In the genomic region with DNA sequence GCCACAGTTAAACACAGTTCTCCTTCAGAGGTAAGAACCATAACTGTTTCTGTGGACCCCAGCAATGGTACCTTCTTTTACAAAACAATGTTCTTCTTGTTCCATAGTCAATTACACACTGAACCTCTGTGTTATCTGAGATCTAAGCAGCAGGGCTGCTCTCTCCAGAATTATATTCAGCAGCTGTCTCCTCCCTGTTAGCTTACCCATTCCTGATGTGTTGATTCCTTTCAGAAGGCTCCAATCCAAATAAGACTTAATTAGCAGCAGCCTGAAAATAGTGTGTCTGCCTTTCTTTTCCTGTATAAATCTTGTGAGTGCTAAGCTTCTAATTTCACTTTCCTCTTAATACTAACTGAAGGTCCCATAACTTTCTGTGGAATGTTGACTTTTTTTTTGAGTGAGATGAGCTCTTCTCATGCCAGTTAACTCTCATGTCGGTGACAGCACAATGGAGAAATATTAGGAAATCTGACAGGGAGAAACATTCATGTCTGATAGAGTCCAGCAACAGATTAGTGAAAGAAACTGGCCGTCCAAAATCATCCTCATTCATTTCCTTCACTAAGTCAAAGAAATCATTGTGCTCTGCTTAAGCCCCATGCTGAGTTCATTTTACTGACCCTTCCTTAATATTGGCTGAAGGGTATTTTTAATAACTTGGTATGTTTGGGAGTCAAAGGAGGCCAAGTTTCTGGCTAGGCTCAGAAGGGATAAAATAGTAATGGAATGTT, we compare ENCODE assay signal across 14 cellular contexts.
DNase-seq lines count a peak whose midpoint lies in the region; ATAC-seq and TF ChIP-seq lines count a peak whose summit lies in the region.
"Had no signal": no experiment of that assay in that cellular context is flagged by ENCODE, and none has a peak within 500 bp of the region (broad histone marks: within the 10 kb centered on the region; RNA-seq: fewer than 3 reads in every experiment).

No MANE protein-coding gene starts in this region.

- H3K79me1 ChIP-seq in mesenchymal stem cell (replicated peaks; ENCODE audit: low read length, poor library complexity, severe bottlenecking): no peaks in the 10 kb centered on the region

- TF ChIP-seq CTCF in esophagus squamous epithelium (IDR thresholded peaks at IDR 0.05): no peak

- no peak overlapping the region for H2AK5ac ChIP-seq in mesenchymal stem cell (ENCODE audit: low read length, severe bottlenecking)

- H3K4me3 ChIP-seq in esophagus squamous epithelium (no peak overlapping the region), mesenchymal stem cell (ENCODE audit: insufficient read depth in 1 of 2, low read depth in 1 of 2, low read length in 2 of 2) (peak overlapping the region in 1 of 2 experiments; percentile 25), skeletal muscle tissue (ENCODE audit: low read length in 3 of 3) (no peak overlapping the region)
- H3K4me3 ChIP-seq: ovary had no signal

- H3K14ac ChIP-seq in mesenchymal stem cell (ENCODE audit: low read length in 2 of 2): no peak overlapping the region

- H3K18ac ChIP-seq in mesenchymal stem cell (ENCODE audit: low read depth in 1 of 2, low read length in 2 of 2): no peak overlapping the region

- H2BK12ac ChIP-seq in mesenchymal stem cell (ENCODE audit: low read length in 2 of 2): no peak overlapping the region

- no peak overlapping the region for H4K91ac ChIP-seq in mesenchymal stem cell (ENCODE audit: low read length)

- H3K27me3 ChIP-seq in esophagus squamous epithelium (no peaks in the 10 kb centered on the region), mesenchymal stem cell (ENCODE audit: control insufficient read depth in 1 of 2, insufficient read depth in 1 of 2, low read length in 2 of 2) (no peaks in the 10 kb centered on the region), skeletal muscle tissue (ENCODE audit: control insufficient read depth in 3 of 3, insufficient read depth in 3 of 3, low read length in 3 of 3) (no peaks in the 10 kb centered on the region)
- H3K27me3 ChIP-seq: ovary had no signal

- H3K9ac ChIP-seq in mesenchymal stem cell (ENCODE audit: low read length) (peak overlapping the region; percentile 21), skeletal muscle tissue (ENCODE audit: low read depth in 1 of 3, low read length in 3 of 3) (peak overlapping the region in 1 of 3 donors; percentile 62)

- no peaks in the 10 kb centered on the region for H3K27me3 Mint-ChIP-seq in activated T-cell treated with anti-CD3 and anti-CD28 coated beads, Interleukin-2, amount 50 U/mL, for 4 hours (ENCODE audit: low read depth)
- H3K27me3 Mint-ChIP-seq: stimulated activated naive B cell treated with anti-CD40 and anti-IgM and Interleukin-4, amounts not matched to agents 10 μg/mL and 1 μg/mL and 100 μg/mL, for 72 hours had no signal

- no peak overlapping the region for H4K8ac ChIP-seq in mesenchymal stem cell (ENCODE audit: low read length)

- no peaks in the 10 kb centered on the region for H3K36me3 Mint-ChIP-seq in activated T-cell treated with anti-CD3 and anti-CD28 coated beads, Interleukin-2, amount 50 U/mL, for 4 hours (ENCODE audit: insufficient read depth)
- H3K36me3 Mint-ChIP-seq: stimulated activated naive B cell treated with anti-CD40 and anti-IgM and Interleukin-4, amounts not matched to agents 10 μg/mL and 1 μg/mL and 100 μg/mL, for 72 hours had no signal

- H3K4me1 Mint-ChIP-seq in activated T-cell treated with anti-CD3 and anti-CD28 coated beads, Interleukin-2, amount 50 U/mL, for 4 hours (ENCODE audit: low read depth): no peaks in the 10 kb centered on the region
- H3K4me1 Mint-ChIP-seq: stimulated activated naive B cell treated with anti-CD40 and anti-IgM and Interleukin-4, amounts not matched to agents 10 μg/mL and 1 μg/mL and 100 μg/mL, for 72 hours had no signal

- no peak overlapping the region for H2BK120ac ChIP-seq in mesenchymal stem cell (ENCODE audit: low read depth, low read length)

- H2BK5ac ChIP-seq in mesenchymal stem cell (ENCODE audit: low read depth, low read length, poor library complexity, severe bottlenecking): no peak overlapping the region

- H3K36me3 ChIP-seq in esophagus squamous epithelium: no peaks in the 10 kb centered on the region
- no peaks in the 10 kb centered on the region for H3K36me3 ChIP-seq in mesenchymal stem cell (ENCODE audit: control insufficient read depth in 1 of 2, insufficient read depth in 2 of 2, low read depth in 1 of 2, low read length in 2 of 2)
- H3K36me3 ChIP-seq in skeletal muscle tissue (ENCODE audit: control insufficient read depth in 3 of 3, insufficient read depth in 3 of 3, low read length in 3 of 3): no peaks in the 10 kb centered on the region
- H3K36me3 ChIP-seq: ovary had no signal

- no peaks in the 10 kb centered on the region for H3K9me3 Mint-ChIP-seq in activated T-cell treated with anti-CD3 and anti-CD28 coated beads, Interleukin-2, amount 50 U/mL, for 4 hours
- H3K9me3 Mint-ChIP-seq: stimulated activated naive B cell treated with anti-CD40 and anti-IgM and Interleukin-4, amounts not matched to agents 10 μg/mL and 1 μg/mL and 100 μg/mL, for 72 hours had no signal

- H3K4me1 ChIP-seq in esophagus squamous epithelium: peaks cover 0 to 9% (median 0%) of the 10 kb centered on the region in 3 donors
- peaks cover 1% of the 10 kb centered on the region for H3K4me1 ChIP-seq in mesenchymal stem cell (ENCODE audit: control insufficient read depth, insufficient read depth, low read depth, low read length)
- peaks cover 11 to 19% (median 16%) of the 10 kb centered on the region in 3 donors for H3K4me1 ChIP-seq in skeletal muscle tissue (ENCODE audit: control insufficient read depth in 3 of 3, insufficient read depth in 3 of 3, low read length in 3 of 3)

- H2BK15ac ChIP-seq in mesenchymal stem cell (ENCODE audit: low read depth, poor library complexity, severe bottlenecking): no peak overlapping the region

- H3K9me3 ChIP-seq in esophagus squamous epithelium (no peaks in the 10 kb centered on the region), mesenchymal stem cell (ENCODE audit: control insufficient read depth, low read length) (no peaks in the 10 kb centered on the region), skeletal muscle tissue (ENCODE audit: control insufficient read depth in 3 of 3, low read length in 3 of 3) (no peaks in the 10 kb centered on the region)
- H3K9me3 ChIP-seq: ovary had no signal

- no peak overlapping the region for H3K4me3 Mint-ChIP-seq in activated T-cell treated with anti-CD3 and anti-CD28 coated beads, Interleukin-2, amount 50 U/mL, for 4 hours
- H3K4me3 Mint-ChIP-seq: stimulated activated naive B cell treated with anti-CD40 and anti-IgM and Interleukin-4, amounts not matched to agents 10 μg/mL and 1 μg/mL and 100 μg/mL, for 72 hours had no signal

- 52 to 60% methylated on average over 2 of the region's 2 CpGs for WGBS in esophagus squamous epithelium, 2 donors
- 71% methylated on average over 1 of the region's 2 CpGs for WGBS in mesenchymal stem cell

- H3K23ac ChIP-seq in mesenchymal stem cell (ENCODE audit: low read length in 2 of 2): no peak overlapping the region

- no peak for TF ChIP-seq POLR2A in esophagus squamous epithelium (IDR thresholded peaks at IDR 0.05)

- no peak overlapping the region for H2AFZ ChIP-seq in mesenchymal stem cell (ENCODE audit: low read depth, low read length)

- intact Hi-C loops in esophagus squamous epithelium (cut with DNase I): no loop called here

- ATAC-seq in GM19463 (IDR thresholded peaks at IDR 0.05; ENCODE audit: unreplicated experiment): no peak
- ATAC-seq in activated T-cell treated with anti-CD3 and anti-CD28 coated beads, Interleukin-2, amount 50 U/mL, for 4 hours: no peak
- no peak for ATAC-seq in GM21515 (IDR thresholded peaks at IDR 0.05; ENCODE audit: unreplicated experiment)
- ATAC-seq: stimulated activated naive B cell treated with anti-CD40 and anti-IgM and Interleukin-4, amounts not matched to agents 10 μg/mL and 1 μg/mL and 100 μg/mL, for 72 hours had no signal

- H3K4me2 ChIP-seq in mesenchymal stem cell (ENCODE audit: low read length, poor library complexity, severe bottlenecking): no peak overlapping the region

- no peak overlapping the region for H3K4ac ChIP-seq in mesenchymal stem cell (ENCODE audit: low read depth in 1 of 2, low read length in 2 of 2)

- peak overlapping the region in 3 of 4 donors; percentile 35 to 50 (median 41) for H3K27ac ChIP-seq in esophagus squamous epithelium
- H3K27ac ChIP-seq in mesenchymal stem cell (ENCODE audit: low read length, poor library complexity, severe bottlenecking): no peak overlapping the region
- peak overlapping the region; percentile 61 for H3K27ac ChIP-seq in skeletal muscle tissue (ENCODE audit: low read depth, low read length)
- H3K27ac ChIP-seq: C4-2B had no signal

- DNase-seq in LHCN-M2 (ENCODE audit: low read depth) (peak; percentile 22), esophagus squamous epithelium (lab: John Stamatoyannopoulos, UW) (no peak), mesenchymal stem cell (no peak), GM19238 (ENCODE audit: insufficient read length, low spot score) (no peak)
- DNase-seq in activated T-cell treated with anti-CD3 and anti-CD28 coated beads, Interleukin-2, amount 50 U/mL, for 4 hours: no peak
- DNase-seq: activated CD4-positive, alpha-beta T cell treated with anti-CD3 and anti-CD28 coated beads, Interleukin-2, amount 50 U/mL, for 48 hours; NCI-H446 treated with DMSO at 0.1 percent for 48 hours; ovary; stimulated activated CD4-positive, alpha-beta T cell treated with anti-CD3 and anti-CD28 coated beads, Interleukin-4, amount 100 ng/mL, for 24 hours; stimulated activated naive B cell treated with anti-CD40 and anti-IgM and Interleukin-4, amounts not matched to agents 10 μg/mL and 1 μg/mL and 100 μg/mL, for 72 hours had no signal
